9 cellular contexts compared by ENCODE assay signal in the genomic region with DNA sequence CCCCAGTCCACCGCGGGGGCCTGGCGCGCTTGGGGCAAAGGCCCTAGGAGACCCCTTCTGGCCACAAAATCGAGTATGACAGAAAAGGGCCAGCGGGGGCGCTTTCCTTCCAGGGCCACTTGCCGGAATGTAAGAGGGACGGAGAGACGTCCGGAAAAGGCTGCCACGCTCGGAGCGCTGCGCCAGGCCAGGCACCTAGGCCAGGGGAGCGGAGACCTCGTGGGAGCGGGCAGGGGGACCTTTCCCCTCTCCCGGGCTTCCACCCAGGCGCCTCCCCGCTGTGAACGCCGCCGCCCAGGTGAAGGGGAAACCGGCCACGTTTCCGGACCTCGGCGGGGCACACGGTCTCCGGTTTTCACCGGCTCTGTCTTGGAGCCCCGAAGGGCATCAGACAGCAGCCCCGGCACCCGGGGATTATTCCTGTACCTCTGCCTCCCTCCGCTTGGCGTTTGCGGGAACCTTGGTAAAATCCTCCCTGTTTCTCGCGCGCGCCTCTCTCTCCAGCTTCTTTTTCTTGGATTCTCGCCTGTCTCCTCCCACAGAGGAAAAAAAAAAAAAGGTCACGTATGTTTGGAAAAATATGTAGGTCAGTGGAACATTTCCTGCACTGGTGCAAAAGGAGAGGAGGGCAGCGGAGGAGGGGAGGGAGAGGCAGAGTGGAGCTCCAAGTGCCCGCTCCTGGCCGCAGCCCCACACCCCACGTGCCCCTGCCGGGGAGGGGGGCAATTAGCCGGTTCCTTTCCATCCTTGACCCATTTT. TPM values are rescaled to one million over a fixed set of nuclear protein-coding genes. Genes with fewer than 3 reads are reported as not detected.
DNase-seq lines count a peak whose midpoint lies in the region; ATAC-seq and TF ChIP-seq lines count a peak whose summit lies in the region.
"Had no signal": no experiment of that assay in that cellular context is flagged by ENCODE, and none has a peak within 500 bp of the region (broad histone marks: within the 10 kb centered on the region; RNA-seq: fewer than 3 reads in every experiment).

No MANE protein-coding gene starts in this region.

- H3K9ac ChIP-seq in neural cell (ENCODE audit: low read length): peak overlapping the region; percentile 64

- H3K9me3 ChIP-seq in neural cell (ENCODE audit: low read length): no peaks in the 10 kb centered on the region

- H3K27ac Mint-ChIP-seq in activated T-cell treated with anti-CD3 and anti-CD28 coated beads, Interleukin-2, amount 50 U/mL, for 72 hours: no peak overlapping the region

- TF ChIP-seq RAD21 in neural cell (conservative IDR thresholded peaks at IDR 0.05): no peak

- TF ChIP-seq POLR2A in GM18505 (IDR thresholded peaks at IDR 0.05; ENCODE audit: borderline replicate concordance, extremely low read depth, insufficient read depth, insufficient read length): no peak

- H3K9me2 ChIP-seq in neural cell (ENCODE audit: insufficient read depth, low read length): no peaks in the 10 kb centered on the region

- peak overlapping the region; percentile 3 for H3K27ac ChIP-seq in neural cell (ENCODE audit: low read length)

- peak; percentile 29 to 32 for ATAC-seq in activated T-cell treated with anti-CD3 and anti-CD28 coated beads, Interleukin-2, amount 50 U/mL, for 72 hours (replicated peaks in 1 of 2)
- ATAC-seq in HG03354 (IDR thresholded peaks at IDR 0.05; ENCODE audit: poor library complexity, severe bottlenecking, unreplicated experiment) (no peak), GM18505 (IDR thresholded peaks at IDR 0.05; ENCODE audit: unreplicated experiment) (no peak)
- ATAC-seq: GM12878 had no signal

- H3K4me1 Mint-ChIP-seq in activated T-cell treated with anti-CD3 and anti-CD28 coated beads, Interleukin-2, amount 50 U/mL, for 72 hours (ENCODE audit: low read depth): peaks cover 36% of the 10 kb centered on the region

- H3K79me2 ChIP-seq in neural cell (replicated peaks; ENCODE audit: insufficient read depth, low read length): no peaks in the 10 kb centered on the region

- H3K36me3 Mint-ChIP-seq in activated T-cell treated with anti-CD3 and anti-CD28 coated beads, Interleukin-2, amount 50 U/mL, for 72 hours (ENCODE audit: insufficient read depth in 2 of 2): no peaks in the 10 kb centered on the region

- no peaks in the 10 kb centered on the region for H3K36me3 ChIP-seq in neural cell (ENCODE audit: insufficient read depth, low read length)

- H3K4me3 ChIP-seq in fibroblast of villous mesenchyme (ENCODE audit: low read depth, low read length): peak overlapping the region; percentile 57
- peak overlapping the region; percentile 80 for H3K4me3 ChIP-seq in neural cell (ENCODE audit: low read length)
- H3K4me3 ChIP-seq: GM12878 had no signal

- peaks cover 44% of the 10 kb centered on the region for H3K27me3 Mint-ChIP-seq in activated T-cell treated with anti-CD3 and anti-CD28 coated beads, Interleukin-2, amount 50 U/mL, for 72 hours (ENCODE audit: low read depth)

- H3K4me3 Mint-ChIP-seq in activated T-cell treated with anti-CD3 and anti-CD28 coated beads, Interleukin-2, amount 50 U/mL, for 72 hours: peak overlapping the region; percentile 71 to 83

- in situ Hi-C loops in ACHN (cut with HindIII; ENCODE audit: low pct_ligation_motif_present, low pct_unique_long_range_greater_than_20kb, low sequenced_read_pairs): no loop called here

- H3K9me3 Mint-ChIP-seq in activated T-cell treated with anti-CD3 and anti-CD28 coated beads, Interleukin-2, amount 50 U/mL, for 72 hours: no peaks in the 10 kb centered on the region

- peak; percentile 62 for DNase-seq in ACHN
- DNase-seq in HK-2 (ENCODE audit: unreplicated experiment): peak; percentile 52
- peak; percentile 25 to 30 for DNase-seq in activated T-cell treated with anti-CD3 and anti-CD28 coated beads, Interleukin-2, amount 50 U/mL, for 72 hours
- peak; percentile 78 for DNase-seq in fibroblast of villous mesenchyme (ENCODE audit: low read depth)
- DNase-seq in activated effector memory CD4-positive, alpha-beta T cell treated with anti-CD3 and anti-CD28 coated beads, Interleukin-2, amount 50 U/mL, for 16 hours: no peak

- no peaks in the 10 kb centered on the region for H4K20me1 ChIP-seq in neural cell (ENCODE audit: insufficient read depth)

- TF ChIP-seq EP300 in neural cell (conservative IDR thresholded peaks at IDR 0.05; ENCODE audit: poor library complexity, severe bottlenecking): no peak

- TF ChIP-seq CTCF in fibroblast of villous mesenchyme (IDR thresholded peaks at IDR 0.05; ENCODE audit: insufficient read depth, low read depth, low read length): peak; percentile 24
- TF ChIP-seq CTCF in neural cell (IDR thresholded peaks at IDR 0.05; ENCODE audit: poor library complexity, severe bottlenecking): peak; percentile 49

- H2AFZ ChIP-seq in neural cell (ENCODE audit: low read depth, low read length): no peak overlapping the region

- peaks cover 6% of the 10 kb centered on the region for H3F3A ChIP-seq in neural cell (ENCODE audit: insufficient read depth, low read length, poor library complexity, severe bottlenecking)

- H3K4me2 ChIP-seq in neural cell (ENCODE audit: low read length): peak overlapping the region; percentile 92

- H3K27me3 ChIP-seq in neural cell (ENCODE audit: insufficient read depth, low read depth, low read length): peaks cover 46% of the 10 kb centered on the region

TF ChIP-seq in neural cell, 6 proteins besides CTCF, POLR2A, EP300 and RAD21:
- TF ChIP-seq SMC3 (conservative IDR thresholded peaks at IDR 0.05; ENCODE audit: poor library complexity): peak; percentile 30
- TF ChIP-seq MXI1 (conservative IDR thresholded peaks at IDR 0.05; ENCODE audit: poor library complexity, severe bottlenecking): peak; percentile 23
- TF ChIP-seq REST (IDR thresholded peaks at IDR 0.05; ENCODE audit: borderline replicate concordance): no peak
- TF ChIP-seq POLR2AphosphoS5 (IDR thresholded peaks at IDR 0.05): no peak
- TF ChIP-seq EZH2 (IDR thresholded peaks at IDR 0.05; ENCODE audit: borderline replicate concordance, insufficient read depth, low read length, poor library complexity, severe bottlenecking): no peak
- no peak for TF ChIP-seq TAF1 (IDR thresholded peaks at IDR 0.05; ENCODE audit: low read depth)

RNA-seq across cellular contexts. Expression of gene NPAS2, which starts 1.2 kb away (rescaled TPM):
- total RNA-seq in activated T-cell treated with anti-CD3 and anti-CD28 coated beads, Interleukin-2, amount 50 U/mL, for 72 hours: 1 to 10 TPM; 4.8 to 8.4 TPM
- 13.9 and 17.3 TPM in 2 replicates for total RNA-seq in fibroblast of villous mesenchyme
- 2.1 and 3.2 TPM in 2 replicates for polyA plus RNA-seq in neural cell
- polyA minus RNA-seq in neural cell: 2.8 and 3.9 TPM in 2 replicates
- polyA plus RNA-seq: GM12878 had no signal

Comparison
In these comparisons a context has a peak if more than half of its experiments do, and no peak if none do; other contexts are left out.
1. ATAC-seq: peak in activated T-cell treated with anti-CD3 and anti-CD28 coated beads, Interleukin-2, amount 50 U/mL, for 72 hours (2 of 2); none in HG03354 (single experiment) and GM18505 (single experiment).